8 cellular contexts compared by ENCODE assay signal in genomic region chr2:16359961-16360360, GRCh38.
"Had no signal": no experiment of that assay in that cellular context is flagged by ENCODE, and none has a peak within 500 bp of the region (broad histone marks: within the 10 kb centered on the region; RNA-seq: fewer than 3 reads in every experiment).

No MANE protein-coding gene starts in this region.

- H3K4me3 ChIP-seq: GM12878 had no signal

- FAIRE-seq: G401.6, GM12878, GM12891, GM12892, GM18507, GM19239 had no signal

- ATAC-seq: GM12878 had no signal

- DNase-seq: GDM1, GF-D8 had no signal
